Comparison of ENCODE assay signal across 8 cellular contexts in genomic region chr6:32796848-32797776, GRCh38. TPM values are rescaled to one million over a fixed set of nuclear protein-coding genes. Genes with fewer than 3 reads are reported as not detected.
DNase-seq lines count a peak whose midpoint lies in the region; ATAC-seq and TF ChIP-seq lines count a peak whose summit lies in the region.

No MANE protein-coding gene starts in this region.

- no peaks in the 10 kb centered on the region for H3K36me3 Mint-ChIP-seq in activated T-helper 17 cell treated with anti-CD3 and anti-CD28 coated beads, Interleukin-2, amount 50 U/mL, for 72 hours (ENCODE audit: low read depth)
- H3K36me3 Mint-ChIP-seq in neural crest cell (ENCODE audit: low read depth): peaks cover 2% of the 10 kb centered on the region
- H3K36me3 Mint-ChIP-seq in stimulated activated naive CD8-positive, alpha-beta T cell treated with anti-CD3 and anti-CD28 coated beads, Interleukin-15, Interleukin-2, amounts not matched to agents 100 ng/mL and 50 ng/mL, for 24 hours (ENCODE audit: low read depth): no peaks in the 10 kb centered on the region

- no peak overlapping the region for H3K27ac Mint-ChIP-seq in activated T-helper 17 cell treated with anti-CD3 and anti-CD28 coated beads, Interleukin-2, amount 50 U/mL, for 72 hours
- no peak overlapping the region for H3K27ac Mint-ChIP-seq in neural crest cell (ENCODE audit: unreplicated experiment)
- H3K27ac Mint-ChIP-seq in stimulated activated naive CD8-positive, alpha-beta T cell treated with anti-CD3 and anti-CD28 coated beads, Interleukin-15, Interleukin-2, amounts not matched to agents 100 ng/mL and 50 ng/mL, for 24 hours: peak overlapping the region; percentile 67

- peaks cover 50% of the 10 kb centered on the region for H3K27me3 Mint-ChIP-seq in activated T-helper 17 cell treated with anti-CD3 and anti-CD28 coated beads, Interleukin-2, amount 50 U/mL, for 72 hours
- peaks cover 89% of the 10 kb centered on the region for H3K27me3 Mint-ChIP-seq in neural crest cell (ENCODE audit: low read depth)
- H3K27me3 Mint-ChIP-seq in stimulated activated naive CD8-positive, alpha-beta T cell treated with anti-CD3 and anti-CD28 coated beads, Interleukin-15, Interleukin-2, amounts not matched to agents 100 ng/mL and 50 ng/mL, for 24 hours: peaks cover 41% of the 10 kb centered on the region

- DNase-seq in CMK (ENCODE audit: low read depth) (peak; percentile 37), RKO (ENCODE audit: low spot score) (peak; percentile 47), fibroblast of villous mesenchyme (ENCODE audit: low read depth) (peak; percentile 69), neural crest cell (ENCODE audit: low read depth, low spot score) (peak; percentile 90)

- H3K4me1 Mint-ChIP-seq in activated T-helper 17 cell treated with anti-CD3 and anti-CD28 coated beads, Interleukin-2, amount 50 U/mL, for 72 hours: no peaks in the 10 kb centered on the region
- H3K4me1 Mint-ChIP-seq in neural crest cell: peaks cover 9% of the 10 kb centered on the region
- peaks cover 28% of the 10 kb centered on the region for H3K4me1 Mint-ChIP-seq in stimulated activated naive CD8-positive, alpha-beta T cell treated with anti-CD3 and anti-CD28 coated beads, Interleukin-15, Interleukin-2, amounts not matched to agents 100 ng/mL and 50 ng/mL, for 24 hours (ENCODE audit: low read depth)

- H3K4me3 Mint-ChIP-seq in activated T-helper 17 cell treated with anti-CD3 and anti-CD28 coated beads, Interleukin-2, amount 50 U/mL, for 72 hours: peak overlapping the region; percentile 38
- H3K4me3 Mint-ChIP-seq in neural crest cell: peak overlapping the region; percentile 70
- H3K4me3 Mint-ChIP-seq in stimulated activated naive CD8-positive, alpha-beta T cell treated with anti-CD3 and anti-CD28 coated beads, Interleukin-15, Interleukin-2, amounts not matched to agents 100 ng/mL and 50 ng/mL, for 24 hours: peak overlapping the region; percentile 67

- TF ChIP-seq CTCF in fibroblast of villous mesenchyme (IDR thresholded peaks at IDR 0.05; ENCODE audit: insufficient read depth, low read depth, low read length): peak; percentile 74
- peak; percentile 90 for TF ChIP-seq CTCF in neural crest cell (conservative IDR thresholded peaks at IDR 0.05)

- peaks cover 6% of the 10 kb centered on the region for H3K9me3 Mint-ChIP-seq in activated T-helper 17 cell treated with anti-CD3 and anti-CD28 coated beads, Interleukin-2, amount 50 U/mL, for 72 hours
- peaks cover 2% of the 10 kb centered on the region for H3K9me3 Mint-ChIP-seq in neural crest cell
- no peaks in the 10 kb centered on the region for H3K9me3 Mint-ChIP-seq in stimulated activated naive CD8-positive, alpha-beta T cell treated with anti-CD3 and anti-CD28 coated beads, Interleukin-15, Interleukin-2, amounts not matched to agents 100 ng/mL and 50 ng/mL, for 24 hours

- ATAC-seq in HG03045 (IDR thresholded peaks at IDR 0.05; ENCODE audit: unreplicated experiment) (peak; percentile 61), GM21423 (IDR thresholded peaks at IDR 0.05; ENCODE audit: unreplicated experiment) (no peak)
- ATAC-seq in activated T-helper 17 cell treated with anti-CD3 and anti-CD28 coated beads, Interleukin-2, amount 50 U/mL, for 72 hours (replicated peaks): peak; percentile 62

- H3K4me3 ChIP-seq in fibroblast of villous mesenchyme (ENCODE audit: low read depth, low read length): peak overlapping the region; percentile 52

RNA-seq across cellular contexts. Expression of gene HLA-DOB, which starts 19.7 kb away (rescaled TPM):
- 1 to 10 TPM; 2.8 to 4.2 TPM for total RNA-seq in activated T-helper 17 cell treated with anti-CD3 and anti-CD28 coated beads, Interleukin-2, amount 50 U/mL, for 72 hours
- total RNA-seq in fibroblast of villous mesenchyme: 0.32 and 0.43 TPM in 2 replicates
- 0.28 TPM in 1 of 2 replicates, not detected in the other for total RNA-seq in neural crest cell

RNA-seq across cellular contexts. Expression of gene HLA-DQB2, which starts 33.8 kb away (rescaled TPM):
- 1 to 10 TPM; 1.5 to 2.0 TPM for total RNA-seq in activated T-helper 17 cell treated with anti-CD3 and anti-CD28 coated beads, Interleukin-2, amount 50 U/mL, for 72 hours
- total RNA-seq in fibroblast of villous mesenchyme (not detected in 2 replicates), neural crest cell (not detected in 2 replicates)

RNA-seq across cellular contexts. Expression of gene TAP2, which starts 41.4 kb away (rescaled TPM):
- 100 to 1,000 TPM in 1 of 2 donors, 10 to 100 TPM in 1; 94.0 to 169 TPM for total RNA-seq in activated T-helper 17 cell treated with anti-CD3 and anti-CD28 coated beads, Interleukin-2, amount 50 U/mL, for 72 hours
- total RNA-seq in fibroblast of villous mesenchyme: 20.6 and 33.7 TPM in 2 replicates
- 18.0 and 18.2 TPM in 2 replicates for total RNA-seq in neural crest cell

RNA-seq across cellular contexts. Expression of gene PSMB8, which starts 46.7 kb away (rescaled TPM):
- total RNA-seq in activated T-helper 17 cell treated with anti-CD3 and anti-CD28 coated beads, Interleukin-2, amount 50 U/mL, for 72 hours: 100 to 1,000 TPM; 286 to 344 TPM
- total RNA-seq in fibroblast of villous mesenchyme (72.5 and 78.2 TPM in 2 replicates), neural crest cell (1.1 and 1.7 TPM in 2 replicates)

RNA-seq across cellular contexts. Expression of gene HLA-DQA2, which starts 55.9 kb away (rescaled TPM):
- under 1 TPM; 0.17 to 0.77 TPM for total RNA-seq in activated T-helper 17 cell treated with anti-CD3 and anti-CD28 coated beads, Interleukin-2, amount 50 U/mL, for 72 hours
- total RNA-seq in fibroblast of villous mesenchyme (not detected in 2 replicates), neural crest cell (not detected in 2 replicates)

Comparison
In these comparisons a context has a peak if more than half of its experiments do, and no peak if none do; other contexts are left out.
1. DNase-seq: peak in every context shown above with its lines; median percentile 90 in neural crest cell; 69 in fibroblast of villous mesenchyme; 47 in RKO; 37 in CMK.